Comparison of ENCODE assay signal across 17 cellular contexts in the genomic region with DNA sequence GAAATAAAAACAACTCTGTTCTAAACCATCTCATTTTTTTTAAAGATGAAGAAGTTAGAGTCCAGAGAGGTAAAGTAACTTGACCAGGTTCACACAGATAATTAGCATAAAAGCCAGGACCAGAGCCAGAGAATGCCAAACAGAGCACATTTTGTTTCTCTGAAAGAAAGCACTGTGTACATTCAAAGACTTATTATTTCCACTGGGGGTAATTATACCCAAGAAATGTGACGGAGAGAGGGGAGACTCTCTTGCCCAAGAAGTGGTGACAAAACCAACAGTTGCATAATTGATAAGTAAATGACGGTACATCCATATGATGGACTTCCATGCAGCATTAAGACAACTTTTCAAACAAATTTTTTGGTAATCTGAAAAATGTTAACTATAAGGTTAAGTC.
DNase-seq lines count a peak whose midpoint lies in the region; ATAC-seq and TF ChIP-seq lines count a peak whose summit lies in the region.
"Had no signal": no experiment of that assay in that cellular context is flagged by ENCODE, and none has a peak within 500 bp of the region (broad histone marks: within the 10 kb centered on the region; RNA-seq: fewer than 3 reads in every experiment).

No MANE protein-coding gene starts in this region.

- no peaks in the 10 kb centered on the region for H3K27me3 Mint-ChIP-seq in T-helper 2 cell treated with Interferon-gamma antibody and Interleukin-4, amounts not matched to agents 5 μg/mL and 100 μg/mL, for 36 hours (ENCODE audit: low read depth)
- H3K27me3 Mint-ChIP-seq: activated B cell treated with CpG ODN at 0.5 μM for 24 hours had no signal

- no peaks in the 10 kb centered on the region for H3K36me3 ChIP-seq in Loucy (ENCODE audit: insufficient read depth, low read length)
- H3K36me3 ChIP-seq: tibial artery had no signal

- H3K4me1 ChIP-seq in Loucy (ENCODE audit: insufficient read depth, low read length, poor library complexity, severe bottlenecking) = peaks cover 75% of the 10 kb centered on the region

- H3K27ac ChIP-seq in VCaP = peak overlapping the region; percentile 100
- H3K27ac ChIP-seq: tibial artery had no signal

- peaks cover 20% of the 10 kb centered on the region for H3K36me3 Mint-ChIP-seq in T-helper 2 cell treated with Interferon-gamma antibody and Interleukin-4, amounts not matched to agents 5 μg/mL and 100 μg/mL, for 36 hours (ENCODE audit: low read depth)

- H3K9ac ChIP-seq in Loucy (ENCODE audit: low read depth, low read length, poor library complexity, severe bottlenecking) = no peak overlapping the region

- peak overlapping the region; percentile 23 for H3K4me3 Mint-ChIP-seq in T-helper 2 cell treated with Interferon-gamma antibody and Interleukin-4, amounts not matched to agents 5 μg/mL and 100 μg/mL, for 36 hours
- H3K4me3 Mint-ChIP-seq: activated B cell treated with CpG ODN at 0.5 μM for 24 hours had no signal

- no peaks in the 10 kb centered on the region for H3K9me3 ChIP-seq in Loucy (ENCODE audit: insufficient read depth, low read depth, low read length)
- H3K9me3 ChIP-seq: mucosa of descending colon, tibial artery had no signal

- H3K27ac Mint-ChIP-seq in T-helper 2 cell treated with Interferon-gamma antibody and Interleukin-4, amounts not matched to agents 5 μg/mL and 100 μg/mL, for 36 hours = peak overlapping the region; percentile 39

- in situ Hi-C loops in GM13977 (cut with MboI; ENCODE audit: low pct_unique_long_range_greater_than_20kb, low sequenced_read_pairs, unreplicated experiment) = no loop called here

- DNase-seq in T-helper 2 cell treated with Interferon-gamma antibody and Interleukin-4, amounts not matched to agents 5 μg/mL and 100 μg/mL, for 36 hours (ENCODE audit: low spot score) = no peak
- DNase-seq in T-helper 2 cell (no peak), medulla oblongata (ENCODE audit: extremely low spot score) (peak; percentile 58), GM13977 (ENCODE audit: low spot score) (no peak)
- DNase-seq: activated B cell treated with CpG ODN at 0.5 μM for 24 hours; activated gamma-delta T cell treated with Interleukin-2 at 50 U/mL for 16 hours; central memory CD4-positive, alpha-beta T cell; glutamatergic neuron; mucosa of descending colon; NCI-H1436 treated with DMSO at 0.1 percent for 48 hours; posterior cingulate gyrus; tibial artery had no signal

- H3F3A ChIP-seq in Loucy (ENCODE audit: low read depth) = peaks cover 24% of the 10 kb centered on the region

- H3K4me2 ChIP-seq in Loucy (ENCODE audit: low read depth, low read length, poor library complexity, severe bottlenecking) = peak overlapping the region; percentile 15

- H3K27me3 ChIP-seq in Loucy (ENCODE audit: insufficient read depth, low read length, poor library complexity, severe bottlenecking) = no peaks in the 10 kb centered on the region
- H3K27me3 ChIP-seq: tibial artery had no signal

- H3K4me1 Mint-ChIP-seq in T-helper 2 cell treated with Interferon-gamma antibody and Interleukin-4, amounts not matched to agents 5 μg/mL and 100 μg/mL, for 36 hours (ENCODE audit: low read depth) = peaks cover 65% of the 10 kb centered on the region

- H2AFZ ChIP-seq in Loucy (ENCODE audit: low read length) = no peak overlapping the region

- peaks cover 53% of the 10 kb centered on the region for H3K79me2 ChIP-seq in Loucy (ENCODE audit: insufficient read depth, low read length)

- peaks cover 11% of the 10 kb centered on the region for H4K20me1 ChIP-seq in Loucy (ENCODE audit: insufficient read depth, low read length, poor library complexity, severe bottlenecking)

- TF ChIP-seq CTCF in Loucy (conservative IDR thresholded peaks at IDR 0.05; ENCODE audit: low read length) (no peak), VCaP (conservative IDR thresholded peaks at IDR 0.05) (no peak), GM13977 (IDR thresholded peaks at IDR 0.05; ENCODE audit: extremely low read depth, insufficient read depth, missing control alignments) (no peak)

- H3K9me3 Mint-ChIP-seq in T-helper 2 cell treated with Interferon-gamma antibody and Interleukin-4, amounts not matched to agents 5 μg/mL and 100 μg/mL, for 36 hours = no peaks in the 10 kb centered on the region
- H3K9me3 Mint-ChIP-seq: activated B cell treated with CpG ODN at 0.5 μM for 24 hours had no signal

- no peak for ATAC-seq in GM19463 (IDR thresholded peaks at IDR 0.05; ENCODE audit: unreplicated experiment)
- no peak for ATAC-seq in GM19035 (IDR thresholded peaks at IDR 0.05; ENCODE audit: unreplicated experiment)
- ATAC-seq: mucosa of descending colon, Right ventricle myocardium inferior had no signal

- H3K9me2 ChIP-seq in Loucy (replicated peaks; ENCODE audit: low read depth, low read length) = no peaks in the 10 kb centered on the region

- H3K4me3 ChIP-seq in Loucy (ENCODE audit: low read length, poor library complexity, severe bottlenecking) = peak overlapping the region; percentile 7
- H3K4me3 ChIP-seq: mucosa of descending colon, tibial artery had no signal
